Comparison of ENCODE assay signal across 9 cellular contexts in the genomic region with DNA sequence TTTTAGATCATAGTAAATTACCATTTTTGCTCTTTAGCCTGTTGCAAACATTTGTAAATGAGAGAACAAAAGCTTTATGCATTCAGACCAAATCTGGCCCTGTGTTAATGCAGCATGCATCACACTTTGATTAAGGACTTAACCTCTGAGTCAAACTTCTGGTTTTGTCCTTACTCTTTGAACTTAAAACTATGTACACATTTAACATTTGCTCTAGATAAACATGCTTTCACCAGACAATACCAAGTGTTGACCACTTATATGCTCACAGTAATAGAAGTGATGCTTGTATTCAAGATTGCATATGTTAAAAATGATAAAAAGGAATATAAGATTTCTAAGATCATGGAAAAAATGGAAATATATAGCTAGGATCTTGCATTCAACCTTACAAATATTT.
"Had no signal": no experiment of that assay in that cellular context is flagged by ENCODE, and none has a peak within 500 bp of the region (broad histone marks: within the 10 kb centered on the region; RNA-seq: fewer than 3 reads in every experiment).

No MANE protein-coding gene starts in this region.

- H2AFZ ChIP-seq: GM23248 had no signal

- H3K4me2 ChIP-seq: KMS-11 had no signal

- H3K4me1 ChIP-seq: HAP-1 had no signal

- ATAC-seq: HCT116 had no signal

- H3K36me3 ChIP-seq: HAP-1 had no signal

- H3K9me3 ChIP-seq: HAP-1 had no signal

- H3K27ac ChIP-seq: GM23248, KMS-11 had no signal

- H3K9ac ChIP-seq: GM23248, KMS-11 had no signal

- H3K4me3 ChIP-seq: GM23248, HAP-1 had no signal

- DNase-seq: GM23248, GOT3, H7, HFFc6, KBM-7 had no signal

- FAIRE-seq: HTR-8/SVneo had no signal
